Comparison of ENCODE assay signal across 8 cellular contexts in the genomic region with DNA sequence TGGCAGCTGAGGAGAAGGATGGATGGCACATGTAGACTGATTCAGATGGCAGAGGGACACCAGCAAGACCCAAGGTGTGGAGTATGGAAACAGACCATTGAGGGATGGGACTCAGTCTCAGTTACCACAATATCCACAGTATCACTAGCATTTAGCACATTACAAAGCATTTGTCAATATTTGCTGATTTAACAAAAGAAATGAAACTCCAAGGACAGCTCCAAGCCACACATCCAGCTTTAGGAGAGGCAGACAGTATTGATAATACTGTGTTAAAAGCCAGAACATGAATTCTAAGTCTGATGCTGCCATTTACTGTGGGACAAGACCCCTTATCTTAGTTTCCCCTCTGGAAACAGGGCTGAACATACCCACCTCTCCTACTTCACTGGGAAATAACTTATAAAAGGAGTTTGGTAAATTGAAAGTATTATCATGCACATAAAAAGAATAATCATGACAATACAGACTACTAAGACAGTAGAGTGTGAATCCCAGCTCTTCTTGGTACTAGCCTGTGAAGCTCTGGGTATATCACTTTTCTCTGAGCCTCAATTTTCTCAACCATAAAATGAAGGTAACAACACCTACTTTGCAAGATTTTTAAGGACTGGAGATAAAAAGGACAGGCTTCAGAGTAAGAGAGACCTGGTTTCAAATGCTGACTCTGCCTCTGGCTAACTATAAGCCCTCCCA. TPM values are rescaled to one million over a fixed set of nuclear protein-coding genes. Genes with fewer than 3 reads are reported as not detected.
DNase-seq lines count a peak whose midpoint lies in the region; ATAC-seq and TF ChIP-seq lines count a peak whose summit lies in the region.

No MANE protein-coding gene starts in this region.

- no peak for TF ChIP-seq POLR2A in transverse colon (IDR thresholded peaks at IDR 0.05)

- peak overlapping the region; percentile 95 to 99 for H3K27ac ChIP-seq in lung (ENCODE audit: low read depth in 1 of 2, low read length in 1 of 2)
- peak overlapping the region; percentile 83 to 98 (median 86) for H3K27ac ChIP-seq in transverse colon

- H3K4me1 Mint-ChIP-seq in activated T-cell treated with anti-CD3 and anti-CD28 coated beads, Interleukin-2, amount 50 U/mL, for 4 hours (ENCODE audit: low read depth): peaks cover 89% of the 10 kb centered on the region
- H3K4me1 Mint-ChIP-seq in activated naive CD8-positive, alpha-beta T cell treated with anti-CD3 and anti-CD28 coated beads for 36 hours: peaks cover 89% of the 10 kb centered on the region

- no peaks in the 10 kb centered on the region for H3K9me3 ChIP-seq in lung (ENCODE audit: control insufficient read depth in 2 of 2, insufficient read depth in 1 of 2, low read length in 1 of 2)
- H3K9me3 ChIP-seq in transverse colon: no peaks in the 10 kb centered on the region

- H3K9me3 Mint-ChIP-seq in activated T-cell treated with anti-CD3 and anti-CD28 coated beads, Interleukin-2, amount 50 U/mL, for 4 hours: no peaks in the 10 kb centered on the region
- no peaks in the 10 kb centered on the region for H3K9me3 Mint-ChIP-seq in activated naive CD8-positive, alpha-beta T cell treated with anti-CD3 and anti-CD28 coated beads for 36 hours

- H3K36me3 ChIP-seq in lung (ENCODE audit: control insufficient read depth in 2 of 2, insufficient read depth in 2 of 2, low read length in 2 of 2) (peaks cover 9 to 33% of the 10 kb centered on the region in 2 donors), transverse colon (peaks cover 0 to 8% (median 3%) of the 10 kb centered on the region in 4 donors)

- peak overlapping the region; percentile 56 for H3K27ac Mint-ChIP-seq in activated naive CD8-positive, alpha-beta T cell treated with anti-CD3 and anti-CD28 coated beads for 36 hours

- ATAC-seq in activated T-cell treated with anti-CD3 and anti-CD28 coated beads, Interleukin-2, amount 50 U/mL, for 4 hours: no peak
- ATAC-seq in lung (ENCODE audit: insufficient read depth, low FRiP score) (no peak), GM21723 (IDR thresholded peaks at IDR 0.05; ENCODE audit: unreplicated experiment) (no peak)

- no peak overlapping the region for H3K4me3 ChIP-seq in lung
- H3K4me3 ChIP-seq in transverse colon: no peak overlapping the region

- peak overlapping the region; percentile 35 for H3K4me3 Mint-ChIP-seq in activated T-cell treated with anti-CD3 and anti-CD28 coated beads, Interleukin-2, amount 50 U/mL, for 4 hours
- no peak overlapping the region for H3K4me3 Mint-ChIP-seq in activated naive CD8-positive, alpha-beta T cell treated with anti-CD3 and anti-CD28 coated beads for 36 hours

- H3K36me3 Mint-ChIP-seq in activated T-cell treated with anti-CD3 and anti-CD28 coated beads, Interleukin-2, amount 50 U/mL, for 4 hours (ENCODE audit: insufficient read depth): peaks cover 63% of the 10 kb centered on the region
- peaks cover 91% of the 10 kb centered on the region for H3K36me3 Mint-ChIP-seq in activated naive CD8-positive, alpha-beta T cell treated with anti-CD3 and anti-CD28 coated beads for 36 hours

- DNase-seq in activated T-cell treated with anti-CD3 and anti-CD28 coated beads, Interleukin-2, amount 50 U/mL, for 4 hours: no peak
- DNase-seq in activated T-cell treated with anti-CD3 and anti-CD28 coated beads, Interleukin-2, amount 50 U/mL, for 48 hours: no peak
- no peak for DNase-seq in activated naive CD8-positive, alpha-beta T cell treated with anti-CD3 and anti-CD28 coated beads for 36 hours
- DNase-seq in lung (ENCODE audit: low spot score): no peak
- DNase-seq in transverse colon: no peak
- DNase-seq in T1000 (lab: John Stamatoyannopoulos, UW): no peak
- DNase-seq in Ammon's horn (ENCODE audit: low spot score): no peak

- in situ Hi-C loops in transverse colon (cut with MboI; ENCODE audit: low pct_ligation_motif_present in 1 of 4, low pct_unique_long_range_greater_than_20kb in 1 of 4, low sequenced_read_pairs in 3 of 4): no loop called here

- no peak for TF ChIP-seq EP300 in transverse colon (IDR thresholded peaks at IDR 0.05; ENCODE audit: low read depth)

- no peaks in the 10 kb centered on the region for H3K27me3 Mint-ChIP-seq in activated T-cell treated with anti-CD3 and anti-CD28 coated beads, Interleukin-2, amount 50 U/mL, for 4 hours (ENCODE audit: low read depth)
- H3K27me3 Mint-ChIP-seq in activated naive CD8-positive, alpha-beta T cell treated with anti-CD3 and anti-CD28 coated beads for 36 hours: no peaks in the 10 kb centered on the region

- H3K27me3 ChIP-seq in lung (ENCODE audit: control insufficient read depth, insufficient read depth) (no peaks in the 10 kb centered on the region), transverse colon (no peaks in the 10 kb centered on the region)

- TF ChIP-seq CTCF in lung (IDR thresholded peaks at IDR 0.05; ENCODE audit: control extremely low read depth, extremely low read depth) (no peak), transverse colon (IDR thresholded peaks at IDR 0.05) (no peak)

- intact Hi-C loops in transverse colon (cut with DNase I; ENCODE audit: low total_unique reads): no loop called here

- H3K4me1 ChIP-seq in lung (ENCODE audit: control insufficient read depth in 2 of 2, insufficient read depth in 2 of 2, low read length in 2 of 2): peaks cover 36 to 55% of the 10 kb centered on the region in 2 donors
- peaks cover 64 to 77% (median 67%) of the 10 kb centered on the region in 4 donors for H3K4me1 ChIP-seq in transverse colon

RNA-seq across cellular contexts. Expression of a gene that starts 11.1 kb away (rescaled TPM):
- total RNA-seq in activated T-cell treated with anti-CD3 and anti-CD28 coated beads, Interleukin-2, amount 50 U/mL, for 4 hours: 100 to 1,000 TPM; 237 to 274 (median 248) TPM
- total RNA-seq in activated naive CD8-positive, alpha-beta T cell treated with anti-CD3 and anti-CD28 coated beads for 36 hours: 100 to 1,000 TPM; 196 to 206 TPM
- total RNA-seq in lung (100 to 1,000 TPM; 113 to 150 TPM), transverse colon (100 to 1,000 TPM in 3 of 4 donors, 10 to 100 TPM in 1; 98.6 to 151 (median 107) TPM)
- 100 to 1,000 TPM; 107 to 120 TPM for polyA plus RNA-seq in lung

RNA-seq across cellular contexts. Expression of a gene that starts 27.5 kb away (rescaled TPM):
- 1 to 10 TPM; 8.0 to 9.9 (median 9.3) TPM for total RNA-seq in activated T-cell treated with anti-CD3 and anti-CD28 coated beads, Interleukin-2, amount 50 U/mL, for 4 hours
- 100 to 1,000 TPM; 111 TPM for total RNA-seq in activated naive CD8-positive, alpha-beta T cell treated with anti-CD3 and anti-CD28 coated beads for 36 hours
- total RNA-seq in lung (1 to 10 TPM; 1.6 to 6.5 TPM), transverse colon (10 to 100 TPM in 2 of 4 donors, 1 to 10 TPM in 2; 3.2 to 15.7 (median 7.8) TPM)
- polyA plus RNA-seq in lung: 1 to 10 TPM; 2.0 to 2.1 TPM

Comparison
In these comparisons a context has a peak if more than half of its experiments do, and no peak if none do; other contexts are left out.
1. RNA of a gene that starts 27.5 kb away (total RNA-seq): 111 TPM in activated naive CD8-positive, alpha-beta T cell treated with anti-CD3 and anti-CD28 coated beads for 36 hours; 3.2 to 15.7 TPM in transverse colon, 8.0 to 9.9 TPM in activated T-cell treated with anti-CD3 and anti-CD28 coated beads, Interleukin-2, amount 50 U/mL, for 4 hours and 1.6 to 6.5 TPM in lung; every median in the first group is over 4 times any median in the second.